24 cellular contexts compared by ENCODE assay signal in the genomic region with DNA sequence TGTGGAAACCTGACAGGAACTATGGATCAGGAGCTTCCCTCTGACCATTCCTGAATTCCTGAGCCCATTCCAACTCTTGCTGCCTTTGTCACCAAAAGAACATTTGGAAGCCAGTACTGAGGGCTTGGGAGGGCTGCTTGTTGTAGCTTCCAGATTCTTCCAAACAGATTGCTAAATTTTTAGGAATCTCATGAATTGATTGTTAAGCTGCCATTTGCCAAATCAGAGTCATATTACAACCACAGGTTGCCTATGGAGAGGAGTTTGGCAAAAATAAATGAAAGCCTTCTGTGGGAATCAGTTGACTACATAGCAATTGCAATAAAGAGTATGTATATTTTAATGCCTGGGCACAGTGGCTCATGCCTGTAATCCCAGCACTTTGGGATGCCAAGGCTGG. TPM values are rescaled to one million over a fixed set of nuclear protein-coding genes. Genes with fewer than 3 reads are reported as not detected.
DNase-seq lines count a peak whose midpoint lies in the region; TF ChIP-seq lines count a peak whose summit lies in the region.
"Had no signal": no experiment of that assay in that cellular context is flagged by ENCODE, and none has a peak within 500 bp of the region (broad histone marks: within the 10 kb centered on the region; RNA-seq: fewer than 3 reads in every experiment).

No MANE protein-coding gene starts in this region.

- H3K9ac ChIP-seq in fibroblast of lung (ENCODE audit: insufficient read depth, low read length) (no peak overlapping the region), mammary epithelial cell (ENCODE audit: insufficient read depth, low read length) (no peak overlapping the region)

- H3K4me1 ChIP-seq in fibroblast of lung (ENCODE audit: control insufficient read depth, extremely low read depth, insufficient read depth, low read length) (no peaks in the 10 kb centered on the region), tibial nerve (peaks cover 0 to under 1% (median 0%) of the 10 kb centered on the region in 4 donors), mammary epithelial cell (ENCODE audit: insufficient read depth, low read length) (no peaks in the 10 kb centered on the region)
- H3K4me1 ChIP-seq in CD4-positive, alpha-beta memory T cell (ENCODE audit: insufficient read depth, low read length) = no peaks in the 10 kb centered on the region

- no peaks in the 10 kb centered on the region for H3K27me3 ChIP-seq in fibroblast of lung (ENCODE audit: control insufficient read depth, insufficient read depth, low read length)
- H3K27me3 ChIP-seq in tibial nerve = no peaks in the 10 kb centered on the region
- H3K27me3 ChIP-seq in CD4-positive, alpha-beta memory T cell (ENCODE audit: insufficient read depth, low read length) = no peaks in the 10 kb centered on the region
- no peaks in the 10 kb centered on the region for H3K27me3 ChIP-seq in mammary epithelial cell (ENCODE audit: insufficient read depth, low read length)

- H3K36me3 ChIP-seq in fibroblast of lung (ENCODE audit: control insufficient read depth, insufficient read depth, low read length) (no peaks in the 10 kb centered on the region), tibial nerve (no peaks in the 10 kb centered on the region), mammary epithelial cell (ENCODE audit: insufficient read depth, low read length) (no peaks in the 10 kb centered on the region)
- H3K36me3 ChIP-seq in CD4-positive, alpha-beta memory T cell (ENCODE audit: insufficient read depth, low read length) = no peaks in the 10 kb centered on the region

- H3K4me3 ChIP-seq in fibroblast of lung (replicated peaks in 1 of 4; ENCODE audit: control extremely low read depth in 1 of 4, insufficient read depth in 1 of 4, low read depth in 3 of 4, low read length in 4 of 4) (no peak overlapping the region), tibial nerve (no peak overlapping the region), mammary epithelial cell (replicated peaks in 1 of 3; ENCODE audit: insufficient read depth in 1 of 3, low read depth in 2 of 3, low read length in 3 of 3) (no peak overlapping the region)
- H3K4me3 ChIP-seq in CD4-positive, alpha-beta memory T cell (ENCODE audit: low read length in 2 of 2) = no peak overlapping the region
- H3K4me3 ChIP-seq: K562, SK-N-MC had no signal

- no peaks in the 10 kb centered on the region for H3K36me3 Mint-ChIP-seq in Calu3 (ENCODE audit: insufficient read depth, unreplicated experiment)
- no peaks in the 10 kb centered on the region for H3K36me3 Mint-ChIP-seq in CD4-positive, alpha-beta memory T cell

- H2AFZ ChIP-seq in fibroblast of lung (ENCODE audit: low read length) (no peak overlapping the region), mammary epithelial cell (ENCODE audit: low read depth, low read length) (no peak overlapping the region)

- H3K9me3 ChIP-seq in fibroblast of lung (ENCODE audit: control insufficient read depth, insufficient read depth, low read depth, low read length) (no peaks in the 10 kb centered on the region), tibial nerve (no peaks in the 10 kb centered on the region), mammary epithelial cell (replicated peaks; ENCODE audit: insufficient read depth, low read length) (no peaks in the 10 kb centered on the region)
- no peaks in the 10 kb centered on the region for H3K9me3 ChIP-seq in CD4-positive, alpha-beta memory T cell (ENCODE audit: control insufficient read depth in 1 of 2, low read length in 2 of 2)

- H3K4me2 ChIP-seq in fibroblast of lung (ENCODE audit: extremely low read depth, insufficient read depth, low read length) = no peak overlapping the region
- no peak overlapping the region for H3K4me2 ChIP-seq in mammary epithelial cell (ENCODE audit: insufficient read depth, low read depth, low read length)

- TF ChIP-seq CTCF in Calu3 (IDR thresholded peaks at IDR 0.05; ENCODE audit: unreplicated experiment) (no peak), fibroblast of lung (conservative IDR thresholded peaks at IDR 0.05 in 1 of 2, IDR thresholded peaks at IDR 0.05 in 1 of 2; ENCODE audit: low read depth in 1 of 2, low read length in 2 of 2) (no peak), tibial nerve (IDR thresholded peaks at IDR 0.05) (no peak), mammary epithelial cell (conservative IDR thresholded peaks at IDR 0.05 in 1 of 2, IDR thresholded peaks at IDR 0.05 in 1 of 2; ENCODE audit: extremely low read depth in 1 of 2, insufficient read depth in 1 of 2, low read depth in 1 of 2, low read length in 2 of 2) (no peak)

- H3K4me1 Mint-ChIP-seq in Calu3 (ENCODE audit: low read depth, unreplicated experiment) = peaks cover 21% of the 10 kb centered on the region
- peaks cover 0 to 1% (median 0%) of the 10 kb centered on the region in 4 donors for H3K4me1 Mint-ChIP-seq in CD4-positive, alpha-beta memory T cell

- H3K79me2 ChIP-seq in fibroblast of lung (ENCODE audit: control insufficient read depth, insufficient read depth, low read length) = no peaks in the 10 kb centered on the region
- no peaks in the 10 kb centered on the region for H3K79me2 ChIP-seq in mammary epithelial cell (ENCODE audit: insufficient read depth, low read length)

- dilution Hi-C loops in mammary epithelial cell (cut with HindIII; ENCODE audit: low sequenced_read_pairs) = no loop called here

- intact Hi-C loops in Calu3 (cut with micrococcal nuclease; ENCODE audit: unreplicated experiment) (no loop called here), mammary epithelial cell (cut with micrococcal nuclease) (no loop called here)
- intact Hi-C loops in CD4-positive, alpha-beta memory T cell (cut with micrococcal nuclease) = no loop called here

- TF ChIP-seq EP300 in tibial nerve (IDR thresholded peaks at IDR 0.05) = no peak

- no peaks in the 10 kb centered on the region for H3K9me3 Mint-ChIP-seq in Calu3 (ENCODE audit: low read depth, unreplicated experiment)
- peaks cover 0 to 2% (median 0%) of the 10 kb centered on the region in 8 donors for H3K9me3 Mint-ChIP-seq in CD4-positive, alpha-beta memory T cell

- no peaks in the 10 kb centered on the region for H3K27me3 Mint-ChIP-seq in Calu3 (ENCODE audit: unreplicated experiment)
- H3K27me3 Mint-ChIP-seq in CD4-positive, alpha-beta memory T cell = peaks cover 8 to 17% of the 10 kb centered on the region in 2 donors

- DNase-seq in Calu3 (no peak), amniotic epithelial cell (ENCODE audit: low read depth) (peak; percentile 56), fibroblast of lung (ENCODE audit: low read depth in 2 of 2) (peak; percentile 19 to 30), renal cortical epithelial cell (ENCODE audit: low read depth) (peak; percentile 42), tibial nerve (ENCODE audit: low spot score in 2 of 2) (no peak), mammary epithelial cell (no peak)
- DNase-seq in CD4-positive, alpha-beta memory T cell = no peak
- DNase-seq: AML-193; DMS79; MM.1S; NCI-H1092; NCI-H146; NCI-H2029; NCI-H2227 treated with DMSO at 0.1 percent for 48 hours; NCI-H510A treated with DMSO at 0.1 percent for 48 hours; NCI-H748 treated with DMSO at 0.1 percent for 48 hours; NK-92 treated with Interleukin-12 subunit alpha and Interleukin-12 subunit beta, amount 100 ng/mL, for 24 hours; SHP77 treated with DMSO at 0.1 percent for 48 hours; SW 1271 had no signal

- CTCF ChIA-PET in Calu3 (lab: Charles Lee) (interaction anchor here (0.7 kb wide), 1 partner anchor 663 kb away, joined by 3 read pairs; no protein-coding TSS in a partner anchor), mammary epithelial cell (lab: Charles Lee; ENCODE audit: low non-redundant PET) (no interaction called here)
- CTCF ChIA-PET in CD4-positive, alpha-beta memory T cell (lab: Charles Lee; ENCODE audit: partially characterized antibody) = interaction anchor here (0.6 kb wide), 1 partner anchor 1675 kb away, joined by 3 read pairs; no protein-coding TSS in a partner anchor

- in situ Hi-C loops in mammary epithelial cell (cut with MboI; ENCODE audit: low sequenced_read_pairs in 2 of 2) = loop anchor here in 1 of 2 donors (25.0 kb wide), 2 partner anchors 558 to 883 kb away; no protein-coding TSS in a partner anchor

- POLR2A ChIA-PET in CD4-positive, alpha-beta memory T cell (lab: Charles Lee; ENCODE audit: partially characterized antibody) = no interaction called here

- H4K20me1 ChIP-seq in fibroblast of lung (ENCODE audit: control insufficient read depth, extremely low read depth, insufficient read depth, low read length) (no peaks in the 10 kb centered on the region), mammary epithelial cell (ENCODE audit: insufficient read depth, low read length) (no peaks in the 10 kb centered on the region)

- H3K27ac ChIP-seq in fibroblast of lung (ENCODE audit: insufficient read depth, low read length) (no peak overlapping the region), tibial nerve (no peak overlapping the region), mammary epithelial cell (ENCODE audit: insufficient read depth, low read depth, low read length) (no peak overlapping the region)
- no peak overlapping the region for H3K27ac ChIP-seq in CD4-positive, alpha-beta memory T cell (ENCODE audit: low read depth, low read length)
- H3K27ac ChIP-seq: C4-2B, RWPE1, SK-N-MC had no signal

- BruUV-seq in Calu3 (replicated peaks; lab: Mats Ljungman, UMichigan) (no TSS peak), mammary epithelial cell (replicated peaks; lab: Mats Ljungman, UMichigan) (no TSS peak)

- no peak for TF ChIP-seq POLR2A in tibial nerve (IDR thresholded peaks at IDR 0.05)

- H3K27ac Mint-ChIP-seq in Calu3 (ENCODE audit: unreplicated experiment) = peak overlapping the region; percentile 16
- no peak overlapping the region for H3K27ac Mint-ChIP-seq in CD4-positive, alpha-beta memory T cell

- H3K4me3 Mint-ChIP-seq in Calu3 (ENCODE audit: low read depth, unreplicated experiment) = no peak overlapping the region
- H3K4me3 Mint-ChIP-seq in CD4-positive, alpha-beta memory T cell = no peak overlapping the region

RNA-seq across cellular contexts. Expression of a gene that starts 39.2 kb away (rescaled TPM):
- total RNA-seq in Calu3 (2022) (10.7 and 18.3 TPM in 2 replicates), fibroblast of lung (under 0.01 and 0.17 TPM in 2 replicates), renal cortical epithelial cell (0.15 and 0.69 TPM in 2 replicates), tibial nerve (under 1 TPM in 1 of 4 donors, not detected in 3; 0.44 TPM), mammary epithelial cell (under 1 TPM; under 0.01 to 0.94 TPM)
- polyA plus RNA-seq in fibroblast of lung (0.38 and 0.75 TPM in 2 replicates), mammary epithelial cell (0.12 TPM)
- 0.23 and 0.29 TPM in 2 replicates for polyA plus RNA-seq in fibroblast of lung (2012)
- polyA minus RNA-seq in fibroblast of lung (ENCODE audit: low replicate concordance) (0.15 TPM in 1 of 2 replicates, not detected in the other), mammary epithelial cell (not detected)
- not detected for total RNA-seq in CD4-positive, alpha-beta memory T cell
- not detected for polyA plus RNA-seq in CD4-positive, alpha-beta memory T cell
- total RNA-seq: A673, K562 had no signal
- polyA plus RNA-seq: K562 had no signal

Comparison
In these comparisons a context has a peak if more than half of its experiments do, and no peak if none do; other contexts are left out.
1. DNase-seq: peak in amniotic epithelial cell (single experiment), fibroblast of lung (2 of 2) and renal cortical epithelial cell (single experiment); none in Calu3 (single experiment), tibial nerve (0 of 2), CD4-positive, alpha-beta memory T cell (0 of 5) and mammary epithelial cell (single experiment).